ENCODE assay signal across 8 cellular contexts in genomic region chr7:21355406-21355874, GRCh38.
DNase-seq lines count a peak whose midpoint lies in the region; ATAC-seq, FAIRE-seq and TF ChIP-seq lines count a peak whose summit lies in the region.

No MANE protein-coding gene starts in this region.

- H3K9me3 ChIP-seq in K562 (replicated peaks; ENCODE audit: control insufficient read depth, insufficient read depth, low read depth, low read length) = no peaks in the 10 kb centered on the region

- CTCF ChIA-PET in K562 (lab: Yijun Ruan, JAX; ENCODE audit: low intra/inter-chr PET ratio) = no interaction called here

- H3K9me1 ChIP-seq in K562 (ENCODE audit: control insufficient read depth, insufficient read depth, low read length) = no peaks in the 10 kb centered on the region

- TF ChIP-seq RAD21 in K562 (CRISPR knock-in tag; conservative IDR thresholded peaks at IDR 0.05 in 1 of 2, IDR thresholded peaks at IDR 0.05 in 1 of 2) = no peak

- POLR2A ChIA-PET in K562 (lab: Yijun Ruan, JAX) = interaction anchor here (0.7 kb wide), 1 partner anchor 17 kb away, joined by 5 read pairs; no protein-coding TSS in a partner anchor

- DNase-seq in NOMO-1 (lab: John Stamatoyannopoulos, UW; ENCODE audit: unreplicated experiment in 2 of 2) = peak; percentile 97 to 98
- DNase-seq in K562 (ENCODE audit: extremely low read depth in 1 of 4, low spot score in 3 of 4) = peak; percentile 17 to 54 (median 31)
- DNase-seq in NCI-H2171 treated with DMSO at 0.1 percent for 48 hours (lab: John Stamatoyannopoulos, UW) = no peak
- DNase-seq in SHP77 (lab: John Stamatoyannopoulos, UW) = no peak
- no peak for DNase-seq in H4 (ENCODE audit: low spot score)
- DNase-seq in NCI-H82 treated with DMSO at 0.1 percent for 48 hours (lab: John Stamatoyannopoulos, UW; ENCODE audit: unreplicated experiment) = no peak

- H3K79me2 ChIP-seq in K562 (ENCODE audit: control insufficient read depth, insufficient read depth, low read length) = no peaks in the 10 kb centered on the region

- no peak for TF ChIP-seq POLR2A in K562 (conservative IDR thresholded peaks at IDR 0.05)

- H3K4me3 ChIP-seq in K562 = no peak overlapping the region

- H2AFZ ChIP-seq in K562 (ENCODE audit: low read depth, low read length) = peak overlapping the region; percentile 57; the same call in 1 of the 2 replicates

- intact Hi-C loops in K562 (cut with micrococcal nuclease) = no loop called here

- peak overlapping the region; percentile 53 for H3K4me2 ChIP-seq in K562 (ENCODE audit: insufficient read depth, low read length)

- H3K27me3 ChIP-seq in K562 (ENCODE audit: control insufficient read depth in 2 of 2, insufficient read depth in 2 of 2, low read length in 2 of 2) = no peaks in the 10 kb centered on the region

- 0% methylated on average over 2 of the region's 2 CpGs for WGBS in K562 (ENCODE audit: insufficient coverage, low coverage, missing lambda C conversion rate)

- no peaks in the 10 kb centered on the region for H3K36me3 ChIP-seq in K562 (ENCODE audit: control insufficient read depth, insufficient read depth, low read length)

- peak overlapping the region in 1 of 2 experiments; percentile 14; a peak in 1 of 4 replicates for H3K9ac ChIP-seq in K562 (ENCODE audit: insufficient read depth in 1 of 2, low read depth in 2 of 2, low read length in 2 of 2)

- H3K27ac ChIP-seq in K562 (ENCODE audit: extremely low read depth, low read depth, low read length) = peak overlapping the region; percentile 48; the same call in 1 of the 3 replicates

- TF ChIP-seq CTCF in K562 (IDR thresholded peaks at IDR 0.05 in 2 of 3, conservative IDR thresholded peaks at IDR 0.05 in 1 of 3; ENCODE audit: insufficient read depth in 2 of 3, low read depth in 1 of 3, low read length in 3 of 3) = no peak

- H3K4me1 ChIP-seq in K562 (replicated peaks in 1 of 2; ENCODE audit: control insufficient read depth in 2 of 2, insufficient read depth in 2 of 2, low read length in 2 of 2) = peaks cover 10 to 24% of the 10 kb centered on the region in 2 experiments; a peak in 3 of 5 replicates

- BruUV-seq in K562 (replicated peaks; lab: Mats Ljungman, UMichigan) = no TSS peak

- peak; percentile 82 for ATAC-seq in GM18508 (IDR thresholded peaks at IDR 0.05; ENCODE audit: insufficient read depth, unreplicated experiment)
- ATAC-seq in HG02623 (IDR thresholded peaks at IDR 0.05; ENCODE audit: unreplicated experiment) = peak; percentile 78
- ATAC-seq in K562 = peak; percentile 86

- H4K20me1 ChIP-seq in K562 (replicated peaks; ENCODE audit: control insufficient read depth, insufficient read depth, low read length) = no peaks in the 10 kb centered on the region

- in situ Hi-C loops in K562 (cut with MboI) = no loop called here

- peak; percentile 32; the same call in 1 of the 2 replicates for TF ChIP-seq EP300 in K562 (IDR thresholded peaks at IDR 0.05; ENCODE audit: low read length)

- peak; percentile 70 for FAIRE-seq in K562 (lab: Jason Lieb, UNC)

TF ChIP-seq in K562, 482 proteins besides CTCF, POLR2A, EP300 and RAD21 (continues in another document):
- TF ChIP-seq CTBP1 (IDR thresholded peaks at IDR 0.05; ENCODE audit: borderline replicate concordance) (peak; percentile 31; the same call in 1 of the 2 replicates), GATA2 (CRISPR knock-in tag; IDR thresholded peaks at IDR 0.05) (peak; percentile 25; the same call in 1 of the 2 replicates), SMARCA4 (IDR thresholded peaks at IDR 0.05) (peak; percentile 65), ILF3 (IDR thresholded peaks at IDR 0.05; ENCODE audit: borderline replicate concordance) (no peak), ESRRA (IDR thresholded peaks at IDR 0.05; ENCODE audit: borderline replicate concordance, low read depth) (peak; percentile 53; the same call in 1 of the 2 replicates), SNAPC5 (CRISPR knock-in tag; IDR thresholded peaks at IDR 0.05) (no peak), HLTF (IDR thresholded peaks at IDR 0.05) (no peak), LCOR (CRISPR knock-in tag; IDR thresholded peaks at IDR 0.05) (no peak), E2F6 (IDR thresholded peaks at IDR 0.05; ENCODE audit: borderline replicate concordance in 1 of 2, extremely low read depth in 1 of 2, insufficient read depth in 1 of 2, insufficient read length in 1 of 2, low read depth in 1 of 2, low read length in 1 of 2, poor library complexity in 1 of 2, severe bottlenecking in 1 of 2) (no peak), ZNF696 (CRISPR knock-in tag; conservative IDR thresholded peaks at IDR 0.05) (no peak), ARID1B (IDR thresholded peaks at IDR 0.05) (peak; percentile 66), RNF2 (IDR thresholded peaks at IDR 0.05) (peak; percentile 13; the same call in 1 of the 2 replicates), ZNF311 (CRISPR knock-in tag; IDR thresholded peaks at IDR 0.05) (no peak), FOXP1 (CRISPR knock-in tag; IDR thresholded peaks at IDR 0.05) (no peak), SPI1 (IDR thresholded peaks at IDR 0.05; ENCODE audit: borderline replicate concordance, low read depth, low read length) (peak; percentile 95), HMBOX1 (IDR thresholded peaks at IDR 0.05) (peak; percentile 43; the same call in 1 of the 2 replicates), ZNF586 (CRISPR knock-in tag; conservative IDR thresholded peaks at IDR 0.05) (no peak), NRF1 (conservative IDR thresholded peaks at IDR 0.05 in 1 of 2, IDR thresholded peaks at IDR 0.05 in 1 of 2) (0 out of 4 replicates have a peak, but pooled peaks of 1 of the 2 experiments have one; percentile 15), ZNF232 (CRISPR knock-in tag; IDR thresholded peaks at IDR 0.05) (no peak), KAT7 (CRISPR knock-in tag; IDR thresholded peaks at IDR 0.05; ENCODE audit: borderline replicate concordance) (no peak), LEF1 (IDR thresholded peaks at IDR 0.05) (peak; percentile 61; the same call in 1 of the 2 replicates), TEAD4 (IDR thresholded peaks at IDR 0.05; ENCODE audit: low read length) (0 out of 2 replicates have a peak, but pooled peaks have one; percentile 21), TEAD4 (CRISPR knock-in tag; IDR thresholded peaks at IDR 0.05; ENCODE audit: borderline replicate concordance) (no peak), HES1 (IDR thresholded peaks at IDR 0.05; ENCODE audit: low read depth) (0 out of 2 replicates have a peak, but pooled peaks have one; percentile 43), TCF3 (CRISPR knock-in tag; IDR thresholded peaks at IDR 0.05) (no peak), NFE2 (IDR thresholded peaks at IDR 0.05; ENCODE audit: low read depth) (peak; percentile 53; the same call in 1 of the 2 replicates), ETS1 (conservative IDR thresholded peaks at IDR 0.05; ENCODE audit: control insufficient read depth, low read depth, low read length) (no peak), MEIS2 (IDR thresholded peaks at IDR 0.05; ENCODE audit: partially characterized antibody) (peak; percentile 37), DPF2 (IDR thresholded peaks at IDR 0.05) (peak; percentile 75)

Comparison
In these comparisons a context has a peak if more than half of its experiments do, and no peak if none do; other contexts are left out.
1. DNase-seq: peak in NOMO-1 (2 of 2) and K562 (4 of 4); none in NCI-H2171 treated with DMSO at 0.1 percent for 48 hours (single experiment), SHP77 (0 of 2), H4 (single experiment) and NCI-H82 treated with DMSO at 0.1 percent for 48 hours (single experiment).
2. Peak in every context shown above with its lines, with median percentiles within 50 percentile points of each other: ATAC-seq.